14 cellular contexts compared by ENCODE assay signal in the genomic region with DNA sequence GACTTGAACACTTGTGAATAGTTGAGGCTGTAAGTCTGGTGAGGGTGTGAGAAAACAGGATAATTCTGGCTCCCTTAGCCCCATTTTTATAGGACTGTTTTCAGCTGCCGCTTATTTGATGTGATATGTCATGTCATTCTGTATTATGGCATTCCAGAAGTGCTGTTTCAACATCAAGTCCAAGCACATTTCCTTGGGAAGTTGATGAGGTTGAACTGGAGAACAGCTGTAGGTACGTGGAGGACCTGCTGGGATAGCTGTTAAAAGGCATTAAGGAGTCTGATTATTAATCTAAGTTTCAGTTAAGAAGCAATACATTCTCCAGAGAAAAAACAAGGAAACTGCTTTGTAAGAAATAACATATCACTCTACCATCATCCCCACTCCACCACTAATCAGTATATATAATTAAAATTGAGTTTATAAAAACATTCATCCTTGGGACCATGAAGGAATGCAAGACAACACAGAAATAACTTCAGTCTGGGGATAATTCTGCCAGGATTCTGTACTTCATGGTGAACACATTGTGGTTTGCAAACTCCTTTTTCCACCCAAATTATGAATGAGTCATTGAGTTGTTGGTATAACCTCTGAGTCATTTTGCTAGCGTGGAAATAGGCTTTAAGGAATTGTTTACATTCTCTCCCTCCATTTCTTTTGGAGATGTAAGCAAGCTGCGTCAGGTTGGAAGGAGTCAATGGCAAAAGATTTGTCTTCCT. TPM values are rescaled to one million over a fixed set of nuclear protein-coding genes. Genes with fewer than 3 reads are reported as not detected.
DNase-seq lines count a peak whose midpoint lies in the region; ATAC-seq and TF ChIP-seq lines count a peak whose summit lies in the region.
"Had no signal": no experiment of that assay in that cellular context is flagged by ENCODE, and none has a peak within 500 bp of the region (broad histone marks: within the 10 kb centered on the region; RNA-seq: fewer than 3 reads in every experiment).

No MANE protein-coding gene starts in this region.

- no peaks in the 10 kb centered on the region for H3K4me1 ChIP-seq in CD8-positive, alpha-beta T cell (ENCODE audit: insufficient read depth, low read length)

- TF ChIP-seq CTCF in choroid plexus epithelial cell (conservative IDR thresholded peaks at IDR 0.05; ENCODE audit: low read depth, low read length): no peak
- TF ChIP-seq CTCF in CD8-positive, alpha-beta T cell (IDR thresholded peaks at IDR 0.05): no peak

- no peak overlapping the region for H3K4me3 ChIP-seq in choroid plexus epithelial cell (ENCODE audit: low read depth, low read length)
- H3K4me3 ChIP-seq in CD8-positive, alpha-beta T cell (ENCODE audit: low read depth, low read length): no peak overlapping the region
- H3K4me3 ChIP-seq: cardiac muscle cell had no signal

- H3K27ac ChIP-seq in CD8-positive, alpha-beta T cell (ENCODE audit: low read depth, low read length): no peak overlapping the region
- H3K27ac ChIP-seq: cardiac muscle cell had no signal

- no peaks in the 10 kb centered on the region for H3K4me1 Mint-ChIP-seq in CD8-positive, alpha-beta T cell (ENCODE audit: low read depth)

- no peaks in the 10 kb centered on the region for H3K9me3 ChIP-seq in CD8-positive, alpha-beta T cell (ENCODE audit: low read length)

- CTCF ChIA-PET in CD8-positive, alpha-beta T cell (lab: Charles Lee): no interaction called here

- ATAC-seq in GM21737 (IDR thresholded peaks at IDR 0.05; ENCODE audit: unreplicated experiment) (no peak), GM21786 (IDR thresholded peaks at IDR 0.05; ENCODE audit: unreplicated experiment) (no peak)
- ATAC-seq in CD8-positive, alpha-beta T cell: no peak

- POLR2A ChIA-PET in CD8-positive, alpha-beta T cell (lab: Charles Lee): no interaction called here

- H3K27ac Mint-ChIP-seq in CD8-positive, alpha-beta T cell: no peak overlapping the region

- H3K9me3 Mint-ChIP-seq in CD8-positive, alpha-beta T cell: peaks cover under 1% of the 10 kb centered on the region

- no peak overlapping the region for H3K4me3 Mint-ChIP-seq in CD8-positive, alpha-beta T cell

- H3K36me3 Mint-ChIP-seq in CD8-positive, alpha-beta T cell: no peaks in the 10 kb centered on the region

- no peaks in the 10 kb centered on the region for H3K27me3 Mint-ChIP-seq in CD8-positive, alpha-beta T cell (ENCODE audit: low read depth)

- DNase-seq in GM04504 (ENCODE audit: low read depth): peak; percentile 26
- peak; percentile 53 for DNase-seq in NCI-H69 (lab: John Stamatoyannopoulos, UW)
- DNase-seq in choroid plexus epithelial cell (ENCODE audit: low read depth): peak; percentile 70
- peak; percentile 10 for DNase-seq in pulmonary artery endothelial cell (ENCODE audit: low read depth, low spot score)
- DNase-seq in anterior cingulate cortex (lab: John Stamatoyannopoulos, UW): no peak
- no peak for DNase-seq in CD8-positive, alpha-beta T cell
- DNase-seq: activated T-cell treated with anti-CD3 and anti-CD28 coated beads for 4 hours, DND-41, GOT3, NCI-H1436 had no signal

- no peaks in the 10 kb centered on the region for H3K27me3 ChIP-seq in CD8-positive, alpha-beta T cell (ENCODE audit: insufficient read depth, low read length)
- H3K27me3 ChIP-seq: cardiac muscle cell had no signal

- H3K36me3 ChIP-seq in CD8-positive, alpha-beta T cell (ENCODE audit: insufficient read depth, low read length): no peaks in the 10 kb centered on the region
- H3K36me3 ChIP-seq: cardiac muscle cell had no signal

- intact Hi-C loops in CD8-positive, alpha-beta T cell (cut with DNase I, micrococcal nuclease): no loop called here

RNA-seq across cellular contexts. Expression of a gene that starts 39.9 kb away (rescaled TPM):
- not detected in 2 replicates for total RNA-seq in pulmonary artery endothelial cell
- not detected for total RNA-seq in CD8-positive, alpha-beta T cell
- total RNA-seq: skeletal muscle tissue had no signal

Comparison
In these comparisons a context has a peak if more than half of its experiments do, and no peak if none do; other contexts are left out.
1. DNase-seq: peak in GM04504 (single experiment), NCI-H69 (single experiment), choroid plexus epithelial cell (single experiment) and pulmonary artery endothelial cell (single experiment); none in anterior cingulate cortex (0 of 58) and CD8-positive, alpha-beta T cell (0 of 7).